In the genomic region with DNA sequence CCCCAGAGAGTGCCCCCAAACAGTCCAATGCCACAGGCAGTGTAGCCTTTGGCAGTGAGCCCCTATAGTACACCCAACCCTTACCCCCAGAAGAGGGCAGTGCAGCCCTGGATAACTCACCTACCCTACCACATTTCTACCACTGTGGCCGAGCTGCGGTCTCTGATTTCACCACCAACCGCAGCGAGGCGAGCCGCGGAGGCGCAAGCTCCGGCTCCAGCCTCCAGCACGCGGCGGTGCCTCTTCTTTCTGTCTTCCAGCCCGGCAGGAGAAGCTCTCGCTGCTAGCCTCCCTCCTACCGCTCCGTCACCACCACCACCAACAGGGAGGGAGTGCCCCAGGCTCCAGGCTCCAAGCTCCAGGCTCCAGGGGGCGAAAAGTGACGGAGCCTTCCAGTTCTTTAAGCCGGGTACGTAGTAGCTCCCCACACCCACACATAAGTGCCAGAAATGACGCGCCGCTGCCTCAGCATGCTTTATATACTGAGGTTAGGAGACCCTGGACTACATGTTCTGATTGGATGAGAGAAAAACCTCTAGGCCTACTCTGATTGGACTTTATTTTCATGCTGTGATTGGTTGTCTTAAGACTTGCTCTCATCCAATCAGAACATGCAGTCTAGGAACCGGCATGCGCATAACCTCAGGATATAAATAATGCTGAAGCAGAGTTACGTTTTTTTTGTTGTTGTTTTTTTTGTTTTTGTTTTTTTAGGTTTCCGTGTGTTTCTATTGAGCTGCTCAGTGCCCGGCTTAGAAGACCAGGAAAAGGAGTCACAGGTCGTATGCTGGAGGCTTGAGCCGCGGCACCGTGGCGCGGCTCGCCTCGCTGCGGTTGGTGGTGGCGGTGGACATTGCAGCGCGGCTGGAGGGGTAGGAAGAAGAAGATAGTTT, we compare ENCODE assay signal across 1 cellular context.
A peak's percentile ranks its signal among the peaks of the same experiment; 100 is the strongest.
TF ChIP-seq lines count a peak whose summit lies in the region.

PCAT7 (plus strand) TSS at position 645 of the 893 bp plus-strand sequence.

TF ChIP-seq in K562, 482 proteins besides CTCF, POLR2A, EP300 and RAD21 (continued from another document and continues in another):
- TF ChIP-seq CREM (IDR thresholded peaks at IDR 0.05; ENCODE audit: low read depth) (peak; percentile 45; the same call in 1 of the 2 replicates), CTBP1 (IDR thresholded peaks at IDR 0.05; ENCODE audit: borderline replicate concordance) (peak; percentile 65; the same call in 1 of the 2 replicates), TEAD4 (IDR thresholded peaks at IDR 0.05; ENCODE audit: low read length) (peak; percentile 31; the same call in 1 of the 2 replicates), TEAD4 (CRISPR knock-in tag; IDR thresholded peaks at IDR 0.05; ENCODE audit: borderline replicate concordance) (no peak), KAT2B (IDR thresholded peaks at IDR 0.05; ENCODE audit: low read depth, low read length) (no peak), MYC (IDR thresholded peaks at IDR 0.05; ENCODE audit: low read depth, low read length) (peak; percentile 73), MYC (CRISPR knock-in tag; IDR thresholded peaks at IDR 0.05; ENCODE audit: borderline replicate concordance, low read depth) (no peak), ZNF511 (CRISPR knock-in tag; IDR thresholded peaks at IDR 0.05) (peak; percentile 69; the same call in 1 of the 2 replicates), MTA3 (IDR thresholded peaks at IDR 0.05; ENCODE audit: borderline replicate concordance) (peak; percentile 54; the same call in 1 of the 2 replicates), HDAC2 (IDR thresholded peaks at IDR 0.05) (peak; percentile 46; the same call in 1 of the 2 replicates), ZKSCAN1 (IDR thresholded peaks at IDR 0.05; ENCODE audit: low read depth, low read length) (0 out of 2 replicates have a peak, but pooled peaks have one; percentile 26), ESRRA (IDR thresholded peaks at IDR 0.05; ENCODE audit: borderline replicate concordance, low read depth) (peak; percentile 89; the same call in 1 of the 2 replicates), ZNF77 (CRISPR knock-in tag; IDR thresholded peaks at IDR 0.05) (no peak), SMC3 (conservative IDR thresholded peaks at IDR 0.05; ENCODE audit: insufficient read depth, low read depth, low read length) (peak; percentile 37; the same call in 1 of the 2 replicates), MGA (IDR thresholded peaks at IDR 0.05) (peak; percentile 82), L3MBTL2 (IDR thresholded peaks at IDR 0.05) (peak; percentile 88), GABPB2 (CRISPR knock-in tag; conservative IDR thresholded peaks at IDR 0.05) (no peak), NFIC (IDR thresholded peaks at IDR 0.05) (peak; percentile 52; the same call in 1 of the 2 replicates), BCOR (IDR thresholded peaks at IDR 0.05) (0 out of 2 replicates have a peak, but pooled peaks have one; percentile 49), ZNF224 (CRISPR knock-in tag; IDR thresholded peaks at IDR 0.05) (no peak), MAZ (CRISPR knock-in tag; conservative IDR thresholded peaks at IDR 0.05 in 1 of 2, IDR thresholded peaks at IDR 0.05 in 1 of 2) (peak in 1 of 2 experiments; percentile 28; a peak in 1 of 4 replicates), SIX5 (IDR thresholded peaks at IDR 0.05; ENCODE audit: borderline replicate concordance in 1 of 2, insufficient read depth in 1 of 2, low read depth in 1 of 2, low read length in 2 of 2) (no peak), CXXC5 (CRISPR knock-in tag; IDR thresholded peaks at IDR 0.05) (peak; percentile 55), ID3 (CRISPR knock-in tag; IDR thresholded peaks at IDR 0.05) (no peak), ID3 (tag; IDR thresholded peaks at IDR 0.05) (0 out of 2 replicates have a peak, but pooled peaks have one; percentile 24)
- TF ChIP-seq, protein P1, sequence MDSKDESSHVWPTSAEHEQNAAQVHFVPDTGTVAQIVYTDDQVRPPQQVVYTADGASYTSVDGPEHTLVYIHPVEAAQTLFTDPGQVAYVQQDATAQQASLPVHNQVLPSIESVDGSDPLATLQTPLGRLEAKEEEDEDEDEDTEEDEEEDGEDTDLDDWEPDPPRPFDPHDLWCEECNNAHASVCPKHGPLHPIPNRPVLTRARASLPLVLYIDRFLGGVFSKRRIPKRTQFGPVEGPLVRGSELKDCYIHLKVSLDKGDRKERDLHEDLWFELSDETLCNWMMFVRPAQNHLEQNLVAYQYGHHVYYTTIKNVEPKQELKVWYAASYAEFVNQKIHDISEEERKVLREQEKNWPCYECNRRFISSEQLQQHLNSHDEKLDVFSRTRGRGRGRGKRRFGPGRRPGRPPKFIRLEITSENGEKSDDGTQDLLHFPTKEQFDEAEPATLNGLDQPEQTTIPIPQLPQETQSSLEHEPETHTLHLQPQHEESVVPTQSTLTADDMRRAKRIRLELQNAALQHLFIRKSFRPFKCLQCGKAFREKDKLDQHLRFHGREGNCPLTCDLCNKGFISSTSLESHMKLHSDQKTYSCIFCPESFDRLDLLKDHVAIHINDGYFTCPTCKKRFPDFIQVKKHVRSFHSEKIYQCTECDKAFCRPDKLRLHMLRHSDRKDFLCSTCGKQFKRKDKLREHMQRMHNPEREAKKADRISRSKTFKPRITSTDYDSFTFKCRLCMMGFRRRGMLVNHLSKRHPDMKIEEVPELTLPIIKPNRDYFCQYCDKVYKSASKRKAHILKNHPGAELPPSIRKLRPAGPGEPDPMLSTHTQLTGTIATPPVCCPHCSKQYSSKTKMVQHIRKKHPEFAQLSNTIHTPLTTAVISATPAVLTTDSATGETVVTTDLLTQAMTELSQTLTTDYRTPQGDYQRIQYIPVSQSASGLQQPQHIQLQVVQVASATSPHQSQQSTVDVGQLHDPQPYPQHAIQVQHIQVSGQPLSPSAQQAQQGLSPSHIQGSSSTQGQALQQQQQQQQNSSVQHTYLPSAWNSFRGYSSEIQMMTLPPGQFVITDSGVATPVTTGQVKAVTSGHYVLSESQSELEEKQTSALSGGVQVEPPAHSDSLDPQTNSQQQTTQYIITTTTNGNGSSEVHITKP (IDR thresholded peaks at IDR 0.05; ENCODE audit: partially characterized antibody), result no peak
- TF ChIP-seq, protein P2, sequence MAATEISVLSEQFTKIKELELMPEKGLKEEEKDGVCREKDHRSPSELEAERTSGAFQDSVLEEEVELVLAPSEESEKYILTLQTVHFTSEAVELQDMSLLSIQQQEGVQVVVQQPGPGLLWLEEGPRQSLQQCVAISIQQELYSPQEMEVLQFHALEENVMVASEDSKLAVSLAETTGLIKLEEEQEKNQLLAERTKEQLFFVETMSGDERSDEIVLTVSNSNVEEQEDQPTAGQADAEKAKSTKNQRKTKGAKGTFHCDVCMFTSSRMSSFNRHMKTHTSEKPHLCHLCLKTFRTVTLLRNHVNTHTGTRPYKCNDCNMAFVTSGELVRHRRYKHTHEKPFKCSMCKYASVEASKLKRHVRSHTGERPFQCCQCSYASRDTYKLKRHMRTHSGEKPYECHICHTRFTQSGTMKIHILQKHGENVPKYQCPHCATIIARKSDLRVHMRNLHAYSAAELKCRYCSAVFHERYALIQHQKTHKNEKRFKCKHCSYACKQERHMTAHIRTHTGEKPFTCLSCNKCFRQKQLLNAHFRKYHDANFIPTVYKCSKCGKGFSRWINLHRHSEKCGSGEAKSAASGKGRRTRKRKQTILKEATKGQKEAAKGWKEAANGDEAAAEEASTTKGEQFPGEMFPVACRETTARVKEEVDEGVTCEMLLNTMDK (IDR thresholded peaks at IDR 0.05; ENCODE audit: borderline replicate concordance, insufficient read depth, low read depth, low read length, poor library complexity, severe bottlenecking), result peak; percentile 9
- TF ChIP-seq, protein P3, sequence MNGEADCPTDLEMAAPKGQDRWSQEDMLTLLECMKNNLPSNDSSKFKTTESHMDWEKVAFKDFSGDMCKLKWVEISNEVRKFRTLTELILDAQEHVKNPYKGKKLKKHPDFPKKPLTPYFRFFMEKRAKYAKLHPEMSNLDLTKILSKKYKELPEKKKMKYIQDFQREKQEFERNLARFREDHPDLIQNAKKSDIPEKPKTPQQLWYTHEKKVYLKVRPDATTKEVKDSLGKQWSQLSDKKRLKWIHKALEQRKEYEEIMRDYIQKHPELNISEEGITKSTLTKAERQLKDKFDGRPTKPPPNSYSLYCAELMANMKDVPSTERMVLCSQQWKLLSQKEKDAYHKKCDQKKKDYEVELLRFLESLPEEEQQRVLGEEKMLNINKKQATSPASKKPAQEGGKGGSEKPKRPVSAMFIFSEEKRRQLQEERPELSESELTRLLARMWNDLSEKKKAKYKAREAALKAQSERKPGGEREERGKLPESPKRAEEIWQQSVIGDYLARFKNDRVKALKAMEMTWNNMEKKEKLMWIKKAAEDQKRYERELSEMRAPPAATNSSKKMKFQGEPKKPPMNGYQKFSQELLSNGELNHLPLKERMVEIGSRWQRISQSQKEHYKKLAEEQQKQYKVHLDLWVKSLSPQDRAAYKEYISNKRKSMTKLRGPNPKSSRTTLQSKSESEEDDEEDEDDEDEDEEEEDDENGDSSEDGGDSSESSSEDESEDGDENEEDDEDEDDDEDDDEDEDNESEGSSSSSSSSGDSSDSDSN (IDR thresholded peaks at IDR 0.05; ENCODE audit: borderline replicate concordance in 1 of 2, low read depth in 2 of 2, low read length in 2 of 2), result peak; percentile 74 to 98; a peak in 3 of 4 replicates
